In genomic region chr2:160561551-160562280, GRCh38 we compare ENCODE assay signal across 11 cellular contexts.
DNase-seq lines count a peak whose midpoint lies in the region; ATAC-seq and TF ChIP-seq lines count a peak whose summit lies in the region.
"Had no signal": no experiment of that assay in that cellular context is flagged by ENCODE, and none has a peak within 500 bp of the region (broad histone marks: within the 10 kb centered on the region; RNA-seq: fewer than 3 reads in every experiment).

No MANE protein-coding gene starts in this region.

- TF ChIP-seq CTCF in Panc1 (IDR thresholded peaks at IDR 0.05), result no peak
- TF ChIP-seq CTCF in gastrocnemius medialis (IDR thresholded peaks at IDR 0.05 in 4 of 5, conservative IDR thresholded peaks at IDR 0.05 in 1 of 5), result no peak
- TF ChIP-seq CTCF in heart left ventricle (IDR thresholded peaks at IDR 0.05), result no peak

- H3K36me3 ChIP-seq in Panc1 (ENCODE audit: control insufficient read depth, insufficient read depth, low read length) (no peaks in the 10 kb centered on the region), gastrocnemius medialis (no peaks in the 10 kb centered on the region), heart left ventricle (no peaks in the 10 kb centered on the region)

- 60 to 73% (median 71%) methylated on average over 4 of the region's 4 CpGs for WGBS in heart left ventricle, 4 donors

- in situ Hi-C loops in Panc1 (cut with HindIII; ENCODE audit: low pct_unique_long_range_greater_than_20kb, low sequenced_read_pairs), result no loop called here
- in situ Hi-C loops in gastrocnemius medialis (cut with MboI; ENCODE audit: low sequenced_read_pairs in 4 of 4), result no loop called here

- intact Hi-C loops in Panc1 (cut with micrococcal nuclease; ENCODE audit: unreplicated experiment), result no loop called here
- intact Hi-C loops in gastrocnemius medialis (cut with DNase I; ENCODE audit: low total_unique reads), result no loop called here
- intact Hi-C loops in heart left ventricle (cut with DNase I), result no loop called here

- H3K27ac ChIP-seq in Panc1 (ENCODE audit: low read length) (no peak overlapping the region), gastrocnemius medialis (peak overlapping the region in 1 of 4 donors; percentile 8), heart left ventricle (peak overlapping the region in 1 of 12 donors; percentile 64)

- H3K4me3 ChIP-seq in Panc1 (ENCODE audit: low read depth in 2 of 2, low read length in 2 of 2) (no peak overlapping the region), gastrocnemius medialis (no peak overlapping the region), heart left ventricle (no peak overlapping the region)

- POLR2A ChIA-PET in Panc1 (lab: Charles Lee), result no interaction called here

- ATAC-seq in Panc1, result peak; percentile 66
- ATAC-seq in gastrocnemius medialis, result peak; percentile 55 to 56
- no peak for ATAC-seq in HG03469 (IDR thresholded peaks at IDR 0.05; ENCODE audit: unreplicated experiment)
- no peak for ATAC-seq in GM21737 (IDR thresholded peaks at IDR 0.05; ENCODE audit: unreplicated experiment)
- ATAC-seq in heart left ventricle, result no peak
- ATAC-seq: activated CD8-positive, alpha-beta T cell treated with anti-CD3 and anti-CD28 coated beads, Interleukin-2, amount 10 ng/mL, durations not matched to agents 7 days and 5 days; T-cell had no signal

- no peaks in the 10 kb centered on the region; the same call in 1 of the 2 replicates for H3K4me1 ChIP-seq in Panc1 (ENCODE audit: control insufficient read depth, insufficient read depth, low read length)
- peaks cover 12 to 17% of the 10 kb centered on the region in 2 donors for H3K4me1 ChIP-seq in gastrocnemius medialis
- H3K4me1 ChIP-seq in heart left ventricle, result peaks cover 0 to 36% (median 0%) of the 10 kb centered on the region in 12 donors

- CTCF ChIA-PET in Panc1 (lab: Charles Lee), result no interaction called here

- BruUV-seq in Panc1 (replicated peaks; lab: Mats Ljungman, UMichigan), result no TSS peak

- H3K9me3 ChIP-seq in Panc1 (ENCODE audit: control insufficient read depth, insufficient read depth, low read depth, low read length), result no peaks in the 10 kb centered on the region
- H3K9me3 ChIP-seq in gastrocnemius medialis, result no peaks in the 10 kb centered on the region
- H3K9me3 ChIP-seq in heart left ventricle, result peaks cover 0 to 4% (median 0%) of the 10 kb centered on the region in 12 donors

- H3K27me3 ChIP-seq in Panc1 (ENCODE audit: control insufficient read depth, insufficient read depth, low read length) (no peaks in the 10 kb centered on the region), gastrocnemius medialis (no peaks in the 10 kb centered on the region), heart left ventricle (no peaks in the 10 kb centered on the region)

- no peak for TF ChIP-seq POLR2A in gastrocnemius medialis (IDR thresholded peaks at IDR 0.05)
- TF ChIP-seq POLR2A in heart left ventricle (IDR thresholded peaks at IDR 0.05), result no peak

- DNase-seq in H4 (ENCODE audit: low spot score), result peak; percentile 37
- peak; percentile 76 for DNase-seq in Panc1 (ENCODE audit: low read depth, low spot score)
- DNase-seq in fibroblast of gingiva (ENCODE audit: low read depth), result peak; percentile 85
- no peak for DNase-seq in gastrocnemius medialis
- DNase-seq in heart left ventricle, result no peak
- DNase-seq: activated CD8-positive, alpha-beta T cell treated with anti-CD3 and anti-CD28 coated beads, Interleukin-2, amount 10 ng/mL, durations not matched to agents 7 days and 5 days; KG1; stimulated activated CD4-positive, alpha-beta T cell treated with anti-CD3 and anti-CD28 coated beads, Interleukin-4, amount 100 ng/mL, for 4 hours; T-cell had no signal

Comparison
In these comparisons a context has a peak if more than half of its experiments do, and no peak if none do; other contexts are left out.
1. DNase-seq: peak in H4 (single experiment), Panc1 (single experiment) and fibroblast of gingiva (single experiment); none in gastrocnemius medialis (0 of 2) and heart left ventricle (0 of 5).
2. ATAC-seq: peak in Panc1 (single experiment) and gastrocnemius medialis (2 of 2); none in HG03469 (single experiment), GM21737 (single experiment) and heart left ventricle (0 of 4).